Comparison of ENCODE assay signal across 9 cellular contexts in genomic region chr12:6612652-6613014, GRCh38. TPM values are rescaled to one million over a fixed set of nuclear protein-coding genes. Genes with fewer than 3 reads are reported as not detected.
A peak's percentile ranks its signal among the peaks of the same experiment; 100 is the strongest.
DNase-seq lines count a peak whose midpoint lies in the region; ATAC-seq, FAIRE-seq and TF ChIP-seq lines count a peak whose summit lies in the region.
"Had no signal": no experiment of that assay in that cellular context is flagged by ENCODE, and none has a peak within 500 bp of the region (broad histone marks: within the 10 kb centered on the region; RNA-seq: fewer than 3 reads in every experiment).

No MANE protein-coding gene starts in this region.

- no peak for DNase-seq in activated CD8-positive, alpha-beta T cell treated with anti-CD3 and anti-CD28 coated beads for 36 hours
- DNase-seq in kidney (no peak), substantia nigra (lab: John Stamatoyannopoulos, UW) (peak in 3 of 49 donors; percentile 55 to 67 (median 63)), NCI-H774 (lab: John Stamatoyannopoulos, UW) (no peak), NCI-H748 treated with DMSO at 0.1 percent for 48 hours (lab: John Stamatoyannopoulos, UW) (no peak)
- no peak for DNase-seq in stimulated activated CD4-positive, alpha-beta T cell treated with anti-CD3 and anti-CD28 coated beads, Interleukin-4, amount 100 ng/mL, for 24 hours

- H3K27me3 Mint-ChIP-seq in activated CD8-positive, alpha-beta T cell treated with anti-CD3 and anti-CD28 coated beads for 36 hours, result no peaks in the 10 kb centered on the region

- TF ChIP-seq CTCF in activated CD8-positive, alpha-beta T cell treated with anti-CD3 and anti-CD28 coated beads for 36 hours (IDR thresholded peaks at IDR 0.05), result no peak
- no peak for TF ChIP-seq CTCF in kidney (IDR thresholded peaks at IDR 0.05; ENCODE audit: borderline replicate concordance, extremely low read depth, insufficient read depth)

- H3K27ac ChIP-seq in HUES64 (ENCODE audit: low read depth, low read length) (peak overlapping the region; percentile 90), kidney (ENCODE audit: low read depth in 2 of 2, low read length in 2 of 2) (peak overlapping the region; percentile 94 to 95), substantia nigra (ENCODE audit: low read depth, low read length, poor library complexity, severe bottlenecking) (peak overlapping the region; percentile 99)

- no peaks in the 10 kb centered on the region for H3K36me3 Mint-ChIP-seq in activated CD8-positive, alpha-beta T cell treated with anti-CD3 and anti-CD28 coated beads for 36 hours (ENCODE audit: low read depth)

- H3K27ac Mint-ChIP-seq in activated CD8-positive, alpha-beta T cell treated with anti-CD3 and anti-CD28 coated beads for 36 hours, result peak overlapping the region; percentile 78

- H3K4me1 ChIP-seq in HUES64 (ENCODE audit: insufficient read depth, low read length) (peaks cover 32% of the 10 kb centered on the region), kidney (ENCODE audit: control insufficient read depth in 1 of 2, insufficient read depth in 1 of 2, low read depth in 1 of 2, low read length in 2 of 2) (peaks cover 23 to 25% of the 10 kb centered on the region in 2 donors)

- intact Hi-C loops in activated CD8-positive, alpha-beta T cell treated with anti-CD3 and anti-CD28 coated beads for 36 hours (cut with micrococcal nuclease), result no loop called here
- intact Hi-C loops in kidney (cut with DNase I), result no loop called here

- H3K9ac ChIP-seq in HUES64 (ENCODE audit: low read depth, low read length), result no peak overlapping the region
- H3K9ac ChIP-seq in kidney (ENCODE audit: low read length in 2 of 2), result peak overlapping the region in 1 of 2 donors; percentile 34

- H3K9me3 Mint-ChIP-seq in activated CD8-positive, alpha-beta T cell treated with anti-CD3 and anti-CD28 coated beads for 36 hours, result no peaks in the 10 kb centered on the region

- H3K36me3 ChIP-seq in HUES64 (ENCODE audit: insufficient read depth, low read length), result no peaks in the 10 kb centered on the region
- no peaks in the 10 kb centered on the region for H3K36me3 ChIP-seq in kidney (ENCODE audit: control insufficient read depth in 1 of 2, insufficient read depth in 2 of 2, low read length in 2 of 2)

- FAIRE-seq in kidney (lab: Jason Lieb, UNC), result no peak
- FAIRE-seq: endometrium had no signal

- CTCF ChIA-PET in activated CD8-positive, alpha-beta T cell treated with anti-CD3 and anti-CD28 coated beads for 36 hours (lab: Charles Lee), result interaction anchor here (0.6 to 3.9 kb wide), 4 partner anchors 9 to 83 kb away, joined by 3 to 21 read pairs (median 4); partner anchors contain the start of gene ZNF384

- H3K27me3 ChIP-seq in HUES64 (ENCODE audit: insufficient read depth, low read length), result no peaks in the 10 kb centered on the region

- POLR2A ChIA-PET in activated CD8-positive, alpha-beta T cell treated with anti-CD3 and anti-CD28 coated beads for 36 hours (lab: Charles Lee), result interaction anchor here (0.6 to 2.9 kb wide), 9 partner anchors 9 to 496 kb away, joined by 3 to 10 read pairs (median 3); partner anchors contain the start of genes COPS7A and LPAR5

- ATAC-seq in activated CD8-positive, alpha-beta T cell treated with anti-CD3 and anti-CD28 coated beads for 36 hours, result no peak

- H3K9me3 ChIP-seq in HUES64 (ENCODE audit: insufficient read depth, low read depth, low read length), result no peaks in the 10 kb centered on the region
- H3K9me3 ChIP-seq in kidney (ENCODE audit: control insufficient read depth in 1 of 2, low read length in 2 of 2), result no peaks in the 10 kb centered on the region

- H3K4me3 Mint-ChIP-seq in activated CD8-positive, alpha-beta T cell treated with anti-CD3 and anti-CD28 coated beads for 36 hours, result no peak overlapping the region

- WGBS in HUES64, result 63% methylated on average over 7 of the region's 7 CpGs

- peaks cover 43% of the 10 kb centered on the region for H3K4me1 Mint-ChIP-seq in activated CD8-positive, alpha-beta T cell treated with anti-CD3 and anti-CD28 coated beads for 36 hours (ENCODE audit: low read depth)

- H3K4me3 ChIP-seq in HUES64 (ENCODE audit: low read length) (peak overlapping the region; percentile 53), kidney (ENCODE audit: low read length in 2 of 2) (peak overlapping the region in 1 of 2 donors; percentile 33)

RNA-seq across cellular contexts. Expression of gene CHD4, which starts 5.5 kb away (rescaled TPM):
- polyA plus RNA-seq in HUES64 (2013, experiment 1 of 2), result 181 TPM
- 207 TPM for polyA plus RNA-seq in HUES64 (2013, experiment 2 of 2)
- total RNA-seq in activated CD8-positive, alpha-beta T cell treated with anti-CD3 and anti-CD28 coated beads for 36 hours, result 100 to 1,000 TPM; 273 to 277 TPM
- total RNA-seq in kidney, result 224 TPM
- 109 TPM for polyA plus RNA-seq in kidney (ENCODE audit: insufficient read depth, low read depth, low replicate concordance)

RNA-seq across cellular contexts. Expression of gene LPAR5, which starts 23.1 kb away (rescaled TPM):
- polyA plus RNA-seq in HUES64 (2013, experiment 1 of 2), result 0.30 TPM
- polyA plus RNA-seq in HUES64 (2013, experiment 2 of 2), result 0.51 TPM
- total RNA-seq in activated CD8-positive, alpha-beta T cell treated with anti-CD3 and anti-CD28 coated beads for 36 hours, result 1 to 10 TPM; 6.6 to 8.1 TPM
- 4.9 TPM for total RNA-seq in kidney
- polyA plus RNA-seq in kidney (ENCODE audit: insufficient read depth, low read depth, low replicate concordance), result 0.97 TPM

RNA-seq across cellular contexts. Expression of gene ACRBP, which starts 34.6 kb away (rescaled TPM):
- polyA plus RNA-seq in HUES64 (2013, experiment 1 of 2), result 0.60 TPM
- 1.1 TPM for polyA plus RNA-seq in HUES64 (2013, experiment 2 of 2)
- total RNA-seq in activated CD8-positive, alpha-beta T cell treated with anti-CD3 and anti-CD28 coated beads for 36 hours, result 1 to 10 TPM; 1.3 to 2.0 TPM
- total RNA-seq in kidney, result 3.4 TPM
- 2.1 TPM for polyA plus RNA-seq in kidney (ENCODE audit: insufficient read depth, low read depth, low replicate concordance)
- total RNA-seq: HT1080 had no signal

RNA-seq across cellular contexts. Expression of gene NOP2, which starts 44.5 kb away (rescaled TPM):
- polyA plus RNA-seq in HUES64 (2013, experiment 1 of 2), result 61.9 TPM
- polyA plus RNA-seq in HUES64 (2013, experiment 2 of 2), result 59.0 TPM
- 10 to 100 TPM; 87.9 to 89.4 TPM for total RNA-seq in activated CD8-positive, alpha-beta T cell treated with anti-CD3 and anti-CD28 coated beads for 36 hours
- total RNA-seq in kidney, result 29.7 TPM
- polyA plus RNA-seq in kidney (ENCODE audit: insufficient read depth, low read depth, low replicate concordance), result 12.2 TPM

RNA-seq across cellular contexts. Expression of gene ING4, which starts 50.3 kb away (rescaled TPM):
- 16.4 TPM for polyA plus RNA-seq in HUES64 (2013, experiment 1 of 2)
- 18.1 TPM for polyA plus RNA-seq in HUES64 (2013, experiment 2 of 2)
- 10 to 100 TPM; 16.6 to 16.7 TPM for total RNA-seq in activated CD8-positive, alpha-beta T cell treated with anti-CD3 and anti-CD28 coated beads for 36 hours
- 42.6 TPM for total RNA-seq in kidney
- polyA plus RNA-seq in kidney (ENCODE audit: insufficient read depth, low read depth, low replicate concordance), result 56.0 TPM
